In the genomic region with DNA sequence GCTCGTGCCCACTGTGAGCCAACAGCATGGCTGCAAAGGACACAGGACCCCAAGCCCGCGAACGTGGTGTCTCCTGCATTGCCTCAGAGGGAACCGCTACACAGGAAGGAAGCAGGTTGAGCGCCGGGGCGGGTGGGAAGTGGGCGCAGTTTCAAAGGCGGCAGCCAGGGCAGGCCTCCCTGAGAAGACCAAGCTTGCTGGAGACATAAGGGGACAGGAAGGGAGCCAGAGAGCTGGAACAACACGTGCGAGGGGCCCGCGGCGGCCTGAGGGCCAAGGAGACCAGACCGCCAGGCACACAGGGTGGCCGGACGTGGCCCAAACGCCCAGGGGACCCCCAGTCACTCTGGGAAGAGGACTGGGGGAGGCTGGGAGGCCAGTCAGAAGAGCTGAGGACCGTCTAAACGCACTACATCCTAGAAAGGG, we compare ENCODE assay signal across 9 cellular contexts. TPM values are rescaled to one million over a fixed set of nuclear protein-coding genes. Genes with fewer than 3 reads are reported as not detected.
DNase-seq lines count a peak whose midpoint lies in the region; ATAC-seq and TF ChIP-seq lines count a peak whose summit lies in the region.
"Had no signal": no experiment of that assay in that cellular context is flagged by ENCODE, and none has a peak within 500 bp of the region (broad histone marks: within the 10 kb centered on the region; RNA-seq: fewer than 3 reads in every experiment).

No MANE protein-coding gene starts in this region.

- peaks cover 38% of the 10 kb centered on the region for H3K36me3 Mint-ChIP-seq in activated CD4-positive, alpha-beta T cell treated with anti-CD3 and anti-CD28 coated beads for 36 hours (ENCODE audit: low read depth)

- intact Hi-C loops in activated CD4-positive, alpha-beta T cell treated with anti-CD3 and anti-CD28 coated beads for 36 hours (cut with DNase I, micrococcal nuclease) = loop anchor here (1.0 to 5.0 kb wide), 2 partner anchors 50 kb away; no protein-coding TSS in a partner anchor

- no peaks in the 10 kb centered on the region for H3K27me3 Mint-ChIP-seq in activated CD4-positive, alpha-beta T cell treated with anti-CD3 and anti-CD28 coated beads for 36 hours

- H3K4me3 Mint-ChIP-seq in activated CD4-positive, alpha-beta T cell treated with anti-CD3 and anti-CD28 coated beads for 36 hours = peak overlapping the region; percentile 50

- CTCF ChIA-PET in activated CD4-positive, alpha-beta T cell treated with anti-CD3 and anti-CD28 coated beads for 36 hours (lab: Charles Lee) = interaction anchor here (1.0 to 1.2 kb wide), 2 partner anchors 25 to 52 kb away, joined by 3 read pairs; no protein-coding TSS in a partner anchor

- POLR2A ChIA-PET in activated CD4-positive, alpha-beta T cell treated with anti-CD3 and anti-CD28 coated beads for 36 hours (lab: Charles Lee) = no interaction called here

- peaks cover 33% of the 10 kb centered on the region for H3K4me1 Mint-ChIP-seq in activated CD4-positive, alpha-beta T cell treated with anti-CD3 and anti-CD28 coated beads for 36 hours

- no peak overlapping the region for H3K4me3 ChIP-seq in choroid plexus epithelial cell (ENCODE audit: low read depth, low read length)

- no peaks in the 10 kb centered on the region for H3K9me3 Mint-ChIP-seq in activated CD4-positive, alpha-beta T cell treated with anti-CD3 and anti-CD28 coated beads for 36 hours (ENCODE audit: low read depth)

- ATAC-seq in activated CD4-positive, alpha-beta T cell treated with anti-CD3 and anti-CD28 coated beads for 36 hours = peak; percentile 95

- peak; percentile 7 for TF ChIP-seq CTCF in choroid plexus epithelial cell (conservative IDR thresholded peaks at IDR 0.05; ENCODE audit: low read depth, low read length)

- DNase-seq in GM19240 (ENCODE audit: insufficient read length, low spot score) (peak; percentile 60), choroid plexus epithelial cell (ENCODE audit: low read depth) (no peak), RKO (ENCODE audit: low spot score) (no peak), NCI-H524 treated with DMSO at 0.1 percent for 48 hours (lab: John Stamatoyannopoulos, UW) (no peak), SKM-1 (lab: John Stamatoyannopoulos, UW; ENCODE audit: unreplicated experiment) (no peak), NCI-H226 (no peak)
- peak; percentile 85 for DNase-seq in activated CD4-positive, alpha-beta T cell treated with anti-CD3 and anti-CD28 coated beads for 36 hours
- DNase-seq in stimulated activated CD4-positive, alpha-beta T cell treated with anti-CD3 and anti-CD28 coated beads, TNF-alpha, amount 100 ng/mL, for 4 hours (ENCODE audit: low read depth in 3 of 3) = peak; percentile 29 to 44 (median 33)
- DNase-seq: NCI-H446 had no signal

- H3K27ac Mint-ChIP-seq in activated CD4-positive, alpha-beta T cell treated with anti-CD3 and anti-CD28 coated beads for 36 hours = peak overlapping the region; percentile 91

RNA-seq across cellular contexts. Expression of a gene that starts 32.0 kb away (rescaled TPM):
- total RNA-seq in activated CD4-positive, alpha-beta T cell treated with anti-CD3 and anti-CD28 coated beads for 36 hours = 100 to 1,000 TPM; 152 to 177 TPM

RNA-seq across cellular contexts. Expression of a gene that starts 44.5 kb away (rescaled TPM):
- 1 to 10 TPM; 7.5 to 8.5 TPM for total RNA-seq in activated CD4-positive, alpha-beta T cell treated with anti-CD3 and anti-CD28 coated beads for 36 hours

Comparison
In these comparisons a context has a peak if more than half of its experiments do, and no peak if none do; other contexts are left out.
1. DNase-seq: peak in GM19240 (single experiment), activated CD4-positive, alpha-beta T cell treated with anti-CD3 and anti-CD28 coated beads for 36 hours (single experiment) and stimulated activated CD4-positive, alpha-beta T cell treated with anti-CD3 and anti-CD28 coated beads, TNF-alpha, amount 100 ng/mL, for 4 hours (3 of 3); none in choroid plexus epithelial cell (single experiment), RKO (single experiment), NCI-H524 treated with DMSO at 0.1 percent for 48 hours (single experiment), SKM-1 (single experiment) and NCI-H226 (single experiment).